In the genomic region with DNA sequence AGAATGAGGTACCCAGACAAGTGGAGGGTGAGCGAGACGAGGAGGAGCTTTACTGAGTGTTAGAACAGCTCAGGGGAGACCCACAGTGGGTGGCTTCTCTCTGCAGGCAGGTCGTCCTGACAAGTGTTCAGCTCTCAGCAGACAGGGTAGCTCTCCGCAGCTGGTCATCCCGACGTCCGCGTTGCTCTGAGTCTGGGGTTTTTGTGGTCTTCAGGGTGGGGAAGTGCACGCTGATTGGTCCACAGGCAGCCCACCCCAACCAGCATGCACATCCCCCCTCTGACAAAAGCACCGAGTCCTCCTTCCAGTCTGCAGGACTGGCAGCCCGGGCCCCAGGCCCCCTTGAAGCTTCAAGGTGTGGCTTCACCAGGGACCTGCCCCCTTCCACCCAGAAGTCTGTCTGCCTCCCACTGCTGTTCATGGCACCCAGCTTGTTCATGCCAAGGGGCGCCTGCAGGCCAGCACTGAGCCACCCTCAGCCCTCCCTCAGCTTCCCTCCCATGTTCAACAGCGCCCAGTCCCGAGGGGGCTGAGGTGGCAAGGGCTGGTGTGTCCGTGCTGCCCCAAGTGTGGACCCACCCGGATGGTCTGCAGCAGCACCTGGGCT, we compare ENCODE assay signal across 16 cellular contexts. TPM values are rescaled to one million over a fixed set of nuclear protein-coding genes. Genes with fewer than 3 reads are reported as not detected.
DNase-seq lines count a peak whose midpoint lies in the region; ATAC-seq, FAIRE-seq and TF ChIP-seq lines count a peak whose summit lies in the region.
"Had no signal": no experiment of that assay in that cellular context is flagged by ENCODE, and none has a peak within 500 bp of the region (broad histone marks: within the 10 kb centered on the region; RNA-seq: fewer than 3 reads in every experiment).

No MANE protein-coding gene starts in this region.

- POLR2A ChIA-PET in activated CD8-positive, alpha-beta T cell treated with anti-CD3 and anti-CD28 coated beads for 36 hours (lab: Charles Lee) = interaction anchor here (0.7 to 1.0 kb wide), 2 partner anchors 88 to 111 kb away, joined by 3 read pairs; no protein-coding TSS in a partner anchor
- POLR2A ChIA-PET in activated CD8-positive, alpha-beta T cell treated with anti-CD3 and anti-CD28 coated beads, Interleukin-2, amount 10 ng/mL, durations not matched to agents 7 days and 5 days (lab: Charles Lee) = no interaction called here
- POLR2A ChIA-PET in H1 (lab: Charles Lee; ENCODE audit: partially characterized antibody) = interaction anchor here (0.6 to 1.5 kb wide), 6 partner anchors 10 to 89 kb away, joined by 3 to 4 read pairs (median 3); no protein-coding TSS in a partner anchor

- no peaks in the 10 kb centered on the region; the same call in 1 of the 2 replicates for H3K79me1 ChIP-seq in H1 (ENCODE audit: low read depth, low read length)

- H3K4me1 ChIP-seq in Loucy (ENCODE audit: insufficient read depth, low read length, poor library complexity, severe bottlenecking) = peaks cover 8% of the 10 kb centered on the region
- peaks cover 0 to 9% (median 2%) of the 10 kb centered on the region in 4 experiments; a peak in 3 of 7 replicates for H3K4me1 ChIP-seq in H1 (replicated peaks in 1 of 4; ENCODE audit: control insufficient read depth in 3 of 4, insufficient read depth in 4 of 4, low read length in 3 of 4)
- peaks cover 5% of the 10 kb centered on the region for H3K4me1 ChIP-seq in BE2C
- H3K4me1 ChIP-seq: parathyroid adenoma had no signal

- H3K27ac ChIP-seq in H1 (ENCODE audit: low read depth, low read length) = no peak overlapping the region
- H3K27ac ChIP-seq: parathyroid adenoma, RWPE1 had no signal

- WGBS in H1 (ENCODE audit: extremely low coverage in 1 of 2, insufficient coverage in 1 of 2, insufficient read length in 1 of 2, insufficient replicate concordance in 2 of 2, low coverage in 1 of 2, low lambda C conversion rate in 2 of 2, missing lambda C conversion rate in 1 of 2), 2 experiments = 70% methylated on average over 14 of the region's 16 CpGs; no CpG with 5 or more reads in 1 of the 2 experiments

- H3K79me2 ChIP-seq in Loucy (ENCODE audit: insufficient read depth, low read length) = no peaks in the 10 kb centered on the region
- H3K79me2 ChIP-seq in H1 (ENCODE audit: control insufficient read depth in 1 of 2, insufficient read depth in 2 of 2, low read length in 2 of 2) = no peaks in the 10 kb centered on the region

- peak overlapping the region; percentile 68 for H3K4me2 ChIP-seq in Loucy (ENCODE audit: low read depth, low read length, poor library complexity, severe bottlenecking)
- H3K4me2 ChIP-seq in H1 (ENCODE audit: insufficient read depth in 1 of 2, low read depth in 2 of 2, low read length in 2 of 2) = no peak overlapping the region

- H3K14ac ChIP-seq in H1 (ENCODE audit: insufficient read length) = no peak overlapping the region

- H3K36me3 Mint-ChIP-seq in activated CD8-positive, alpha-beta T cell treated with anti-CD3 and anti-CD28 coated beads for 36 hours (ENCODE audit: low read depth) = no peaks in the 10 kb centered on the region
- H3K36me3 Mint-ChIP-seq in activated CD8-positive, alpha-beta T cell treated with anti-CD3 and anti-CD28 coated beads, Interleukin-2, amount 10 ng/mL, durations not matched to agents 7 days and 5 days (ENCODE audit: low read depth) = no peaks in the 10 kb centered on the region
- no peaks in the 10 kb centered on the region for H3K36me3 Mint-ChIP-seq in stimulated activated memory B cell treated with anti-CD40 and anti-IgM and Interleukin-4, amounts not matched to agents 10 μg/mL and 1 μg/mL and 100 μg/mL, for 72 hours

- no peak for FAIRE-seq in H1 (lab: Jason Lieb, UNC)
- FAIRE-seq: colon, frontal cortex, GM18507 had no signal

- H3K23me2 ChIP-seq in H1 (ENCODE audit: low read depth, low read length) = peaks cover 5% of the 10 kb centered on the region; the same call in 1 of the 2 replicates

- CTCF ChIA-PET in activated CD8-positive, alpha-beta T cell treated with anti-CD3 and anti-CD28 coated beads for 36 hours (lab: Charles Lee) = interaction anchor here (0.6 to 2.7 kb wide), 22 partner anchors 10 to 241 kb away, joined by 3 to 26 read pairs (median 4); a partner anchor contains a TSS
- CTCF ChIA-PET in activated CD8-positive, alpha-beta T cell treated with anti-CD3 and anti-CD28 coated beads, Interleukin-2, amount 10 ng/mL, durations not matched to agents 7 days and 5 days (lab: Charles Lee) = interaction anchor here (0.6 to 2.9 kb wide), 12 partner anchors 10 to 479 kb away, joined by 3 to 18 read pairs (median 4); a partner anchor contains a TSS
- CTCF ChIA-PET in H1 (lab: Charles Lee; ENCODE audit: partially characterized antibody) = interaction anchor here (0.6 to 4.7 kb wide), 38 partner anchors 8 to 1259 kb away, joined by 3 to 50 read pairs (median 4); a partner anchor contains a TSS

- H3K18ac ChIP-seq in H1 (ENCODE audit: extremely low read depth, low read length) = no peak overlapping the region

- no peaks in the 10 kb centered on the region for H3K27me3 Mint-ChIP-seq in activated CD8-positive, alpha-beta T cell treated with anti-CD3 and anti-CD28 coated beads for 36 hours
- no peaks in the 10 kb centered on the region for H3K27me3 Mint-ChIP-seq in activated CD8-positive, alpha-beta T cell treated with anti-CD3 and anti-CD28 coated beads, Interleukin-2, amount 10 ng/mL, durations not matched to agents 7 days and 5 days (ENCODE audit: low read depth)
- H3K27me3 Mint-ChIP-seq in stimulated activated memory B cell treated with anti-CD40 and anti-IgM and Interleukin-4, amounts not matched to agents 10 μg/mL and 1 μg/mL and 100 μg/mL, for 72 hours = no peaks in the 10 kb centered on the region

- ATAC-seq in activated CD8-positive, alpha-beta T cell treated with anti-CD3 and anti-CD28 coated beads for 36 hours = peak; percentile 14
- ATAC-seq in activated CD8-positive, alpha-beta T cell treated with anti-CD3 and anti-CD28 coated beads, Interleukin-2, amount 10 ng/mL, durations not matched to agents 7 days and 5 days = no peak
- ATAC-seq in stimulated activated memory B cell treated with anti-CD40 and anti-IgM and Interleukin-4, amounts not matched to agents 10 μg/mL and 1 μg/mL and 100 μg/mL, for 72 hours = peak; percentile 37
- no peak for ATAC-seq in HG03432 (IDR thresholded peaks at IDR 0.05; ENCODE audit: unreplicated experiment)

- no peak overlapping the region for H2BK120ac ChIP-seq in H1 (replicated peaks; ENCODE audit: low read depth, low read length)

- no peak for TF ChIP-seq RAD21 in H1 (IDR thresholded peaks at IDR 0.05 in 1 of 2, conservative IDR thresholded peaks at IDR 0.05 in 1 of 2; ENCODE audit: low read depth in 2 of 2, low read length in 2 of 2)

- no peak overlapping the region for H2BK20ac ChIP-seq in H1 (ENCODE audit: low read length)

- 0 out of 2 replicates have a peak overlapping the region, but pooled peaks have one; percentile 46 for H2BK15ac ChIP-seq in H1 (ENCODE audit: low read length)

- no peak overlapping the region for H3K27ac Mint-ChIP-seq in activated CD8-positive, alpha-beta T cell treated with anti-CD3 and anti-CD28 coated beads for 36 hours
- H3K27ac Mint-ChIP-seq in activated CD8-positive, alpha-beta T cell treated with anti-CD3 and anti-CD28 coated beads, Interleukin-2, amount 10 ng/mL, durations not matched to agents 7 days and 5 days = no peak overlapping the region
- H3K27ac Mint-ChIP-seq in stimulated activated memory B cell treated with anti-CD40 and anti-IgM and Interleukin-4, amounts not matched to agents 10 μg/mL and 1 μg/mL and 100 μg/mL, for 72 hours = peak overlapping the region; percentile 7

- peak overlapping the region; percentile 78 for H3K4ac ChIP-seq in H1 (replicated peaks; ENCODE audit: insufficient read length, low read depth, low read length)

- no peak for TF ChIP-seq EP300 in H1 (IDR thresholded peaks at IDR 0.05; ENCODE audit: borderline replicate concordance in 1 of 2, low read depth in 2 of 2, low read length in 2 of 2)

- H3K23ac ChIP-seq in H1 (ENCODE audit: insufficient read length) = no peak overlapping the region

- H4K20me1 ChIP-seq in Loucy (ENCODE audit: insufficient read depth, low read length, poor library complexity, severe bottlenecking) = no peaks in the 10 kb centered on the region
- H4K20me1 ChIP-seq in H1 (replicated peaks in 1 of 2; ENCODE audit: control insufficient read depth in 1 of 2, insufficient read depth in 2 of 2, low read length in 2 of 2) = peaks cover 0 to 3% of the 10 kb centered on the region in 2 experiments

- H4K5ac ChIP-seq in H1 (ENCODE audit: insufficient read length, low read depth, low read length) = peak overlapping the region; percentile 33

- H3K4me1 Mint-ChIP-seq in activated CD8-positive, alpha-beta T cell treated with anti-CD3 and anti-CD28 coated beads for 36 hours (ENCODE audit: low read depth) = peaks cover 4% of the 10 kb centered on the region
- H3K4me1 Mint-ChIP-seq in activated CD8-positive, alpha-beta T cell treated with anti-CD3 and anti-CD28 coated beads, Interleukin-2, amount 10 ng/mL, durations not matched to agents 7 days and 5 days (ENCODE audit: low read depth) = peaks cover 6% of the 10 kb centered on the region
- H3K4me1 Mint-ChIP-seq in stimulated activated memory B cell treated with anti-CD40 and anti-IgM and Interleukin-4, amounts not matched to agents 10 μg/mL and 1 μg/mL and 100 μg/mL, for 72 hours = peaks cover 8% of the 10 kb centered on the region

- no peaks in the 10 kb centered on the region for H3K36me3 ChIP-seq in Loucy (ENCODE audit: insufficient read depth, low read length)
- no peaks in the 10 kb centered on the region for H3K36me3 ChIP-seq in H1 (ENCODE audit: control insufficient read depth in 2 of 4, insufficient read depth in 4 of 4, low read length in 3 of 4)
- H3K36me3 ChIP-seq in BE2C = no peaks in the 10 kb centered on the region
- H3K36me3 ChIP-seq: WERI-Rb-1 had no signal

- H2AFZ ChIP-seq in Loucy (ENCODE audit: low read length) = peak overlapping the region; percentile 95
- peak overlapping the region; percentile 64; the same call in 1 of the 2 replicates for H2AFZ ChIP-seq in H1 (ENCODE audit: low read length)

- H3K4me3 ChIP-seq in Loucy (ENCODE audit: low read length, poor library complexity, severe bottlenecking) (peak overlapping the region; percentile 71), H1 (ENCODE audit: extremely low read depth in 1 of 4, insufficient read depth in 2 of 4, low read depth in 3 of 4, low read length in 4 of 4) (no peak overlapping the region), BE2C (ENCODE audit: low read depth, low read length) (no peak overlapping the region)

- H2AK5ac ChIP-seq in H1 (ENCODE audit: low read depth, low read length) = no peak overlapping the region

- H3K9me2 ChIP-seq in Loucy (replicated peaks; ENCODE audit: low read depth, low read length) = no peaks in the 10 kb centered on the region

- H3K27me3 ChIP-seq in Loucy (ENCODE audit: insufficient read depth, low read length, poor library complexity, severe bottlenecking) = no peaks in the 10 kb centered on the region
- H3K27me3 ChIP-seq in H1 (replicated peaks in 1 of 4; ENCODE audit: control insufficient read depth in 3 of 4, extremely low read depth in 1 of 4, insufficient read depth in 3 of 4, low read length in 3 of 4) = no peaks in the 10 kb centered on the region; a peak in 2 of 7 replicates
- H3K27me3 ChIP-seq in BE2C = no peaks in the 10 kb centered on the region

- no peak overlapping the region for H2BK12ac ChIP-seq in H1 (ENCODE audit: low read depth, low read length)

- H3K9me3 ChIP-seq in Loucy (ENCODE audit: insufficient read depth, low read depth, low read length) = no peaks in the 10 kb centered on the region
- H3K9me3 ChIP-seq in H1 (ENCODE audit: insufficient read depth in 2 of 2, low read depth in 1 of 2, low read length in 1 of 2) = no peaks in the 10 kb centered on the region
- H3K9me3 ChIP-seq in BE2C = no peaks in the 10 kb centered on the region; the same call in 1 of the 2 replicates

- H3K4me3 Mint-ChIP-seq in activated CD8-positive, alpha-beta T cell treated with anti-CD3 and anti-CD28 coated beads for 36 hours = no peak overlapping the region
- no peak overlapping the region for H3K4me3 Mint-ChIP-seq in activated CD8-positive, alpha-beta T cell treated with anti-CD3 and anti-CD28 coated beads, Interleukin-2, amount 10 ng/mL, durations not matched to agents 7 days and 5 days
- no peak overlapping the region for H3K4me3 Mint-ChIP-seq in stimulated activated memory B cell treated with anti-CD40 and anti-IgM and Interleukin-4, amounts not matched to agents 10 μg/mL and 1 μg/mL and 100 μg/mL, for 72 hours

- H3K9me3 Mint-ChIP-seq in activated CD8-positive, alpha-beta T cell treated with anti-CD3 and anti-CD28 coated beads for 36 hours = no peaks in the 10 kb centered on the region
- no peaks in the 10 kb centered on the region for H3K9me3 Mint-ChIP-seq in activated CD8-positive, alpha-beta T cell treated with anti-CD3 and anti-CD28 coated beads, Interleukin-2, amount 10 ng/mL, durations not matched to agents 7 days and 5 days (ENCODE audit: insufficient read depth)
- H3K9me3 Mint-ChIP-seq in stimulated activated memory B cell treated with anti-CD40 and anti-IgM and Interleukin-4, amounts not matched to agents 10 μg/mL and 1 μg/mL and 100 μg/mL, for 72 hours = no peaks in the 10 kb centered on the region

- H4K91ac ChIP-seq in H1 (replicated peaks; ENCODE audit: insufficient read length, low read length) = peak overlapping the region; percentile 74

- TF ChIP-seq POLR2A in H1 (IDR thresholded peaks at IDR 0.05; ENCODE audit: control extremely low read depth in 1 of 2, low read depth in 2 of 2, low read length in 2 of 2) = no peak

- H4K8ac ChIP-seq in H1 (ENCODE audit: extremely low read depth, insufficient read depth, low read length) = peak overlapping the region; percentile 91

- no peaks in the 10 kb centered on the region for H3F3A ChIP-seq in Loucy (ENCODE audit: low read depth)

- intact Hi-C loops in activated CD8-positive, alpha-beta T cell treated with anti-CD3 and anti-CD28 coated beads for 36 hours (cut with micrococcal nuclease) = loop anchor here (10.0 kb wide), 1 partner anchor 87 kb away; a partner anchor contains a TSS

- no peak for DNase-seq in activated CD8-positive, alpha-beta T cell treated with anti-CD3 and anti-CD28 coated beads for 36 hours
- no peak for DNase-seq in activated CD8-positive, alpha-beta T cell treated with anti-CD3 and anti-CD28 coated beads, Interleukin-2, amount 10 ng/mL, durations not matched to agents 7 days and 5 days
- DNase-seq in H1 (ENCODE audit: low read depth in 1 of 2, low spot score in 2 of 2) = no peak
- DNase-seq in BE2C = no peak
- no peak for DNase-seq in SHP77 treated with DMSO at 0.1 percent for 48 hours (lab: John Stamatoyannopoulos, UW)
- DNase-seq: HCEC 1CT, NCI-H774 had no signal

- no peak overlapping the region; the same call in 1 of the 2 replicates for H2BK5ac ChIP-seq in H1 (ENCODE audit: low read depth, low read length)

- H3K9ac ChIP-seq in Loucy (ENCODE audit: low read depth, low read length, poor library complexity, severe bottlenecking) (peak overlapping the region; percentile 67), H1 (replicated peaks in 1 of 4; ENCODE audit: extremely low read depth in 1 of 4, low read depth in 3 of 4, low read length in 3 of 4) (no peak overlapping the region)
- H3K9ac ChIP-seq: parathyroid adenoma had no signal

- TF ChIP-seq CTCF in activated CD8-positive, alpha-beta T cell treated with anti-CD3 and anti-CD28 coated beads for 36 hours (IDR thresholded peaks at IDR 0.05) = no peak
- TF ChIP-seq CTCF in Loucy (conservative IDR thresholded peaks at IDR 0.05; ENCODE audit: low read length) (no peak), H1 (IDR thresholded peaks at IDR 0.05; ENCODE audit: control extremely low read depth in 1 of 3, insufficient read depth in 1 of 3, low read depth in 1 of 3, low read length in 3 of 3) (no peak), BE2C (IDR thresholded peaks at IDR 0.05; ENCODE audit: low read depth, low read length) (no peak)

- H3K56ac ChIP-seq in H1 (replicated peaks; ENCODE audit: insufficient read length, low read depth, low read length) = no peak overlapping the region

RNA-seq across cellular contexts. Expression of a gene that starts 19.9 kb away (rescaled TPM):
- total RNA-seq in activated CD8-positive, alpha-beta T cell treated with anti-CD3 and anti-CD28 coated beads for 36 hours = 100 to 1,000 TPM; 127 to 132 TPM
- total RNA-seq in activated CD8-positive, alpha-beta T cell treated with anti-CD3 and anti-CD28 coated beads, Interleukin-2, amount 10 ng/mL, durations not matched to agents 7 days and 5 days = 10 to 100 TPM; 38.2 to 40.2 TPM
- total RNA-seq in H1 (2021; fragmentation: NEBNext Ultra II Directional; extraction: Animal tissue kit (Norgen Biotek cat#: 25700)) = 82.0 and 88.8 TPM in 2 replicates
- polyA plus RNA-seq in H1 (2011; rRNA removed) = 100 and 101 TPM in 2 replicates
- polyA plus RNA-seq in H1 (2011; cell fraction: cytosol; rRNA removed) = 110 TPM
- polyA plus RNA-seq in H1 (2011; cell fraction: nucleus; rRNA removed) = 107 TPM
- polyA plus RNA-seq in H1 (2012, experiment 1 of 2) = 81.1 to 86.2 TPM (median 86.2 TPM) in 4 replicates
- polyA plus RNA-seq in H1 (2012, experiment 2 of 2) = 57.9 TPM
- polyA plus RNA-seq in H1 (2013, experiment 1 of 2) = 70.1 TPM
- 72.8 TPM for polyA plus RNA-seq in H1 (2013, experiment 2 of 2)
- polyA minus RNA-seq in H1 (2011; rRNA and poly(A)+ RNA removed) = 93.1 and 96.5 TPM in 2 replicates
- 50.5 TPM for polyA minus RNA-seq in H1 (2011; cell fraction: cytosol; rRNA and poly(A)+ RNA removed)
- 34.8 TPM for polyA minus RNA-seq in H1 (2011; cell fraction: nucleus; rRNA and poly(A)+ RNA removed)
- 200 TPM for polyA plus RNA-seq in BE2C (2012; ENCODE audit: insufficient read depth, insufficient read length, low read depth)

RNA-seq across cellular contexts. Expression of a gene that starts 30.4 kb away (rescaled TPM):
- total RNA-seq in activated CD8-positive, alpha-beta T cell treated with anti-CD3 and anti-CD28 coated beads for 36 hours = 1 to 10 TPM; 1.6 to 3.4 TPM
- total RNA-seq in activated CD8-positive, alpha-beta T cell treated with anti-CD3 and anti-CD28 coated beads, Interleukin-2, amount 10 ng/mL, durations not matched to agents 7 days and 5 days = 1 to 10 TPM; 1.3 to 2.2 TPM
- 3.1 and 3.3 TPM in 2 replicates for total RNA-seq in H1 (2021; fragmentation: NEBNext Ultra II Directional; extraction: Animal tissue kit (Norgen Biotek cat#: 25700))
- 4.6 and 7.1 TPM in 2 replicates for polyA plus RNA-seq in H1 (2011; rRNA removed)
- 2.9 TPM for polyA plus RNA-seq in H1 (2011; cell fraction: cytosol; rRNA removed)
- 5.8 TPM for polyA plus RNA-seq in H1 (2011; cell fraction: nucleus; rRNA removed)
- 4.1 to 5.9 TPM (median 4.3 TPM) in 4 replicates for polyA plus RNA-seq in H1 (2012, experiment 1 of 2)
- polyA plus RNA-seq in H1 (2012, experiment 2 of 2) = 13.5 TPM
- polyA plus RNA-seq in H1 (2013, experiment 1 of 2) = 2.4 TPM
- polyA plus RNA-seq in H1 (2013, experiment 2 of 2) = 3.6 TPM
- polyA minus RNA-seq in H1 (2011; rRNA and poly(A)+ RNA removed) = 0.95 and 1.5 TPM in 2 replicates
- polyA minus RNA-seq in H1 (2011; cell fraction: cytosol; rRNA and poly(A)+ RNA removed) = 1.1 TPM
- polyA minus RNA-seq in H1 (2011; cell fraction: nucleus; rRNA and poly(A)+ RNA removed) = 1.8 TPM
- 6.6 TPM for polyA plus RNA-seq in BE2C (2012; ENCODE audit: insufficient read depth, insufficient read length, low read depth)

RNA-seq across cellular contexts. Expression of a gene that starts 48.4 kb away (rescaled TPM):
- 10 to 100 TPM; 28.3 to 32.8 TPM for total RNA-seq in activated CD8-positive, alpha-beta T cell treated with anti-CD3 and anti-CD28 coated beads for 36 hours
- total RNA-seq in activated CD8-positive, alpha-beta T cell treated with anti-CD3 and anti-CD28 coated beads, Interleukin-2, amount 10 ng/mL, durations not matched to agents 7 days and 5 days = 10 to 100 TPM; 41.8 to 43.8 TPM
- 21.4 and 23.3 TPM in 2 replicates for total RNA-seq in H1 (2021; fragmentation: NEBNext Ultra II Directional; extraction: Animal tissue kit (Norgen Biotek cat#: 25700))
- polyA plus RNA-seq in H1 (2011; rRNA removed) = 17.1 and 18.1 TPM in 2 replicates
- polyA plus RNA-seq in H1 (2011; cell fraction: cytosol; rRNA removed) = 17.3 TPM
- 19.5 TPM for polyA plus RNA-seq in H1 (2011; cell fraction: nucleus; rRNA removed)
- 29.8 to 30.3 TPM (median 30.2 TPM) in 4 replicates for polyA plus RNA-seq in H1 (2012, experiment 1 of 2)
- 18.4 TPM for polyA plus RNA-seq in H1 (2012, experiment 2 of 2)
- polyA plus RNA-seq in H1 (2013, experiment 1 of 2) = 13.8 TPM
- polyA plus RNA-seq in H1 (2013, experiment 2 of 2) = 13.2 TPM
- polyA minus RNA-seq in H1 (2011; rRNA and poly(A)+ RNA removed) = 10.1 and 10.7 TPM in 2 replicates
- polyA minus RNA-seq in H1 (2011; cell fraction: cytosol; rRNA and poly(A)+ RNA removed) = 8.7 TPM
- 4.8 TPM for polyA minus RNA-seq in H1 (2011; cell fraction: nucleus; rRNA and poly(A)+ RNA removed)
- 75.2 TPM for polyA plus RNA-seq in BE2C (2012; ENCODE audit: insufficient read depth, insufficient read length, low read depth)

Comparison
In these comparisons a context has a peak if more than half of its experiments do, and no peak if none do; other contexts are left out.
1. ATAC-seq: peak in activated CD8-positive, alpha-beta T cell treated with anti-CD3 and anti-CD28 coated beads for 36 hours (single experiment) and stimulated activated memory B cell treated with anti-CD40 and anti-IgM and Interleukin-4, amounts not matched to agents 10 μg/mL and 1 μg/mL and 100 μg/mL, for 72 hours (single experiment); none in activated CD8-positive, alpha-beta T cell treated with anti-CD3 and anti-CD28 coated beads, Interleukin-2, amount 10 ng/mL, durations not matched to agents 7 days and 5 days (single experiment) and HG03432 (single experiment).